8 cellular contexts compared by ENCODE assay signal in the genomic region with DNA sequence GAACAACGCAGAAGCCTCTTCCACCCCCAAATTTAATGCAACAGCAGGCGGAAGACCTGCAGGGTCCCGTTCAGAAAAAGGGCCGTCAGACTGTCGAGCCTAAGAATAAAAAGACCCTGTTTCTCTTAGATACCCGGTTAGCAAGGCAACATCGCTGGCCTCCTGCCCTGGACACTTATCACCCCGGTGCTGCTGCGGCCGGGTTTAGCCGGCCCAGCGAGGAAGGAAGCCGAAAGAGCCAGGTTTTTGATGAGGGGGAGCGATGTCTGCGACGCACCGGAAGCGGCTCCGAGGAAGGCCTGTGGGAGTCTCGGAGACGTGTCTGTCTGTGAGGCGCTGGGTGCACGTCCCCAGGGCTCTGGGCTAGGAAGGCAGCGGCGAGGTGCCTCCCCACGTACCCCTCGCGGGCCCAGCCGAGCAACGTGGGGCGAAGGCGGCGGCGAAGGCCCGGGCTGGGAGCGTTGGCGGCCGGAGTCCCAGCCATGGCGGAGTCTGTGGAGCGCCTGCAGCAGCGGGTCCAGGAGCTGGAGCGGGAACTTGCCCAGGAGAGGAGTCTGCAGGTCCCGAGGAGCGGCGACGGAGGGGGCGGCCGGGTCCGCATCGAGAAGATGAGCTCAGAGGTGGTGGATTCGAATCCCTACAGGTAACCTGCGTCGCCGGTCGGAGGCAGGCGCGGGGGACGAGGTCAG. TPM values are rescaled to one million over a fixed set of nuclear protein-coding genes. Genes with fewer than 3 reads are reported as not detected.
DNase-seq lines count a peak whose midpoint lies in the region; ATAC-seq, FAIRE-seq and TF ChIP-seq lines count a peak whose summit lies in the region.

A gene (plus strand): TSS at position 274 of the 689 bp plus-strand sequence. CDS start 209 bp downstream, at position 483.

- peak within 1 kb of the TSS; percentile 96 to 98 (median 97) for H3K4me3 Mint-ChIP-seq in T-cell

- no peaks in the 10 kb centered on the region for H3K9me3 ChIP-seq in heart left ventricle

- no peaks in the 10 kb centered on the region for H3K9me3 Mint-ChIP-seq in T-cell

- no peaks in the 10 kb centered on the region for H3K27me3 Mint-ChIP-seq in T-cell

- peak within 1 kb of the TSS; percentile 94 to 95 for H3K27ac Mint-ChIP-seq in T-cell

- no peaks in the 10 kb centered on the region for H3K36me3 Mint-ChIP-seq in T-cell

- H3K4me3 ChIP-seq in heart left ventricle: peak within 1 kb of the TSS; percentile 54 to 96 (median 86)

- no peaks in the 10 kb centered on the region for H3K36me3 ChIP-seq in heart left ventricle

- WGBS in adipose tissue, 3 donors: 0% methylated on average over 53 to 58 of the region's 58 CpGs
- 0% methylated on average over 40 to 58 of the region's 58 CpGs for WGBS in heart left ventricle, 4 donors

- TF ChIP-seq CTCF in heart left ventricle (IDR thresholded peaks at IDR 0.05): no peak

- peaks cover 0 to 67% (median 46%) of the 10 kb centered on the region in 12 donors for H3K4me1 ChIP-seq in heart left ventricle

- peak; percentile 72 for TF ChIP-seq POLR2A in H54 (IDR thresholded peaks at IDR 0.05; ENCODE audit: low read depth, low read length)
- TF ChIP-seq POLR2A in heart left ventricle (IDR thresholded peaks at IDR 0.05): no peak

- CTCF ChIA-PET in T-cell (lab: Charles Lee): interaction anchor here (0.7 to 1.4 kb wide), 4 partner anchors 14 to 182 kb away, joined by 3 read pairs; no protein-coding TSS in a partner anchor

- intact Hi-C loops in heart left ventricle (cut with DNase I): loop anchor here in 4 of 10 donors (2.0 to 10.0 kb wide), 3 partner anchors 55 to 63 kb away; a partner anchor contains a TSS
- intact Hi-C loops in posterior vena cava (cut with DNase I): no loop called here

- ATAC-seq in T-cell (replicated peaks in 1 of 4): peak; percentile 87 to 94 (median 89)
- ATAC-seq in heart left ventricle: peak; percentile 69 to 87 (median 86)

- POLR2A ChIA-PET in T-cell (lab: Charles Lee): interaction anchor here (0.5 to 0.8 kb wide), 4 partner anchors 21 to 1557 kb away, joined by 3 to 4 read pairs (median 3); a partner anchor contains a TSS

- H3K27ac ChIP-seq in adipose tissue (ENCODE audit: low read depth, low read length) (peak within 1 kb of the TSS; percentile 55), heart left ventricle (peak within 1 kb of the TSS; percentile 73 to 96 (median 93))

- FAIRE-seq in H54 (lab: Jason Lieb, UNC): peak; percentile 30

- no peaks in the 10 kb centered on the region for H3K27me3 ChIP-seq in heart left ventricle

- H3K4me1 Mint-ChIP-seq in T-cell: peaks cover 68 to 84% (median 71%) of the 10 kb centered on the region in 3 donors

- peak; percentile 42 for DNase-seq in GM04504 (ENCODE audit: low read depth)
- peak; percentile 56 for DNase-seq in H54 (ENCODE audit: insufficient read length, low spot score)
- DNase-seq in LoVo (ENCODE audit: low spot score): peak; percentile 50
- DNase-seq in T-cell: peak; percentile 50 to 80 (median 65)
- DNase-seq in heart left ventricle: peak; percentile 74 to 86 (median 77)
- DNase-seq in posterior vena cava (ENCODE audit: low spot score): peak; percentile 91
- DNase-seq in ureter (ENCODE audit: low spot score): peak; percentile 73

RNA-seq across cellular contexts. Expression of the gene that starts here (rescaled TPM):
- 10 to 100 TPM; 24.7 to 42.2 (median 27.7) TPM for total RNA-seq in T-cell
- 10 to 100 TPM; 23.3 to 36.4 (median 29.3) TPM for polyA plus RNA-seq in adipose tissue
- 10 to 100 TPM; 25.3 to 38.6 (median 32.0) TPM for total RNA-seq in heart left ventricle
- polyA plus RNA-seq in heart left ventricle: 10 to 100 TPM; 25.7 to 59.1 TPM
- 10 to 100 TPM; 31.6 to 37.2 TPM for total RNA-seq in posterior vena cava
- total RNA-seq in ureter: 49.1 TPM

Comparison
In these comparisons a context has a peak if more than half of its experiments do, and no peak if none do; other contexts are left out.
1. Peak in every context shown above with its lines: DNase-seq, ATAC-seq, H3K4me3 ChIP-seq and H3K27ac ChIP-seq.